Comparison of ENCODE assay signal across 8 cellular contexts in the genomic region with DNA sequence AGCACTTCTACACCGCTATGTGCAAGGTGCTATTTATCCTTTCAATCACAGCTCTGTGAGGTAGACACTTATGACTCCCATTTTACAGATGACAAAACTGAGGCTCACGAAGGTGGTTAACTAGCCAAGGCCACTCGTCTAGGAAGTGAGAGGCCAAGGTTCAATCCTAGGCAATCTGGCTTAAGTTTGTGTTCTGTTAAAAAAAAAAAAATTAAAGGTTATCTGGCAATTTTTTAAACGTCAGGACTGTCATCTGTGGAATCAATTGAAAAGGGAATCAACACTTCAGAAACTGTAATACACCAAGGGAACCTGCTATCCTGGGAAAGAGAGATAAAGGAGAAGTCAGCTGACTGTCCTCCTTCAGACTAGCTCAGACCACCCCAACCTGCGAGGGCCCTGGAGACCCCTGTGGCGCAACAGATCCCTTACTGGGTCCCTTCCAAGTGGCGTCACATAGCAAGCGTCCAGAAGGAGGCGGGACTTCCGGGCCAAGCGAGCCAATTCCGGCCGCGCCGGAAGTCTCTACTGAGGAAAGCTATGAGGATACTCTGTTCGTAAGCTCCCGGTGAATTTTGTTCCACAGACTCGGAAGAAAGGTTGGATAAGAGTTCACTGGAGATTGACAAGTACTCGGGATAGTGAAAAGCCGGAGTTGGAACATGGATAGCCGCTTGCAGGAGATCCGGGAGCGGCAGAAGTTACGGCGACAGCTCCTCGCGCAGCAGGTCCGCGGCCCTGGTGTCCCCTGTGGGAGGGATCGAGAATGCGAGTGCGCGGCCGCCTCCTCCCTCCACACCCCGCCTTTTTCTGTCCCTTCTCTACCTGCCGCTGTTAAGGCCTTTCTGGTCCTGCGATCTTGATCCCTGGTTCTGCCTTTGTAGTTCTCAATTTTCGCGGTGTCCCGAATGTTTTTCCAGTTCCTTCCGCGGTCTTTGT. TPM values are rescaled to one million over a fixed set of nuclear protein-coding genes. Genes with fewer than 3 reads are reported as not detected.
DNase-seq lines count a peak whose midpoint lies in the region; ATAC-seq and TF ChIP-seq lines count a peak whose summit lies in the region.

A gene (plus strand): TSS at position 520 of the 939 bp plus-strand sequence. CDS start 143 bp downstream, at position 663.

- peaks cover 2% of the 10 kb centered on the region for H3K79me2 ChIP-seq in trophoblast cell (ENCODE audit: control insufficient read depth, insufficient read depth, low read length, poor library complexity)

- in situ Hi-C loops in transverse colon (cut with MboI; ENCODE audit: low pct_ligation_motif_present in 1 of 4, low pct_unique_long_range_greater_than_20kb in 1 of 4, low sequenced_read_pairs in 3 of 4), result no loop called here

- peak within 1 kb of the TSS; percentile 81 for H3K4me3 ChIP-seq in GM12864 (ENCODE audit: low read depth, low read length)
- H3K4me3 ChIP-seq in trophoblast cell (ENCODE audit: low read depth, low read length), result peak within 1 kb of the TSS; percentile 78
- peak within 1 kb of the TSS; percentile 39 to 70 (median 61) for H3K4me3 ChIP-seq in transverse colon

- no peak within 1 kb of the TSS for H2BK12ac ChIP-seq in trophoblast cell (ENCODE audit: low read length)

- ATAC-seq in HG02623 (IDR thresholded peaks at IDR 0.05; ENCODE audit: unreplicated experiment), result peak; percentile 99
- peak; percentile 99 for ATAC-seq in activated naive CD8-positive, alpha-beta T cell treated with anti-CD3 and anti-CD28 coated beads, Interleukin-2, amount 50 U/mL, for 24 hours

- peak within 1 kb of the TSS; percentile 71 for H3K4me2 ChIP-seq in trophoblast cell (ENCODE audit: low read length)

- WGBS in trophoblast cell (ENCODE audit: extremely low coverage, insufficient coverage, insufficient read length), result no CpG with 5 or more reads among the region's 42 CpGs
- WGBS in transverse colon (ENCODE audit: low coverage in 1 of 2), 2 donors, result 5 to 17% methylated on average over 14 to 42 of the region's 42 CpGs

- peak within 1 kb of the TSS; percentile 67 for H3K9ac ChIP-seq in trophoblast cell (ENCODE audit: low read length)

- H3K9me3 ChIP-seq in trophoblast cell (ENCODE audit: insufficient read depth, low read depth, low read length) (no peaks in the 10 kb centered on the region), transverse colon (no peaks in the 10 kb centered on the region)

- peak; percentile 61 for TF ChIP-seq POLR2A in transverse colon (IDR thresholded peaks at IDR 0.05)

- peak within 1 kb of the TSS; percentile 84 for H4K12ac ChIP-seq in trophoblast cell (ENCODE audit: low read depth, low read length)

- H2AK5ac ChIP-seq in trophoblast cell (ENCODE audit: low read length), result no peak within 1 kb of the TSS

- peak within 1 kb of the TSS; percentile 33 for H2AFZ ChIP-seq in trophoblast cell (ENCODE audit: insufficient read depth, low read length, poor library complexity)

- H3K27me3 ChIP-seq in trophoblast cell (ENCODE audit: insufficient read depth, low read length) (no peaks in the 10 kb centered on the region), transverse colon (no peaks in the 10 kb centered on the region)

- peak within 1 kb of the TSS; percentile 60 for H3K27ac ChIP-seq in trophoblast cell (ENCODE audit: low read depth, low read length)
- H3K27ac ChIP-seq in transverse colon, result peak within 1 kb of the TSS; percentile 84 to 94 (median 90)

- H3K4me1 ChIP-seq in trophoblast cell (ENCODE audit: control insufficient read depth in 1 of 2, insufficient read depth in 2 of 2, low read length in 2 of 2) (no peaks in the 10 kb centered on the region), transverse colon (peaks cover 7 to 22% (median 17%) of the 10 kb centered on the region in 4 donors)

- H3K4ac ChIP-seq in trophoblast cell (ENCODE audit: low read depth, low read length), result peak within 1 kb of the TSS; percentile 43

- intact Hi-C loops in cardiac septum (cut with DNase I) (no loop called here), transverse colon (cut with DNase I; ENCODE audit: low total_unique reads) (no loop called here)

- peaks cover 4% of the 10 kb centered on the region for H3K79me1 ChIP-seq in trophoblast cell (ENCODE audit: low read length)

- H3K14ac ChIP-seq in trophoblast cell (ENCODE audit: low read length), result peak within 1 kb of the TSS; percentile 82

- peak within 1 kb of the TSS; percentile 92 for H3K27ac Mint-ChIP-seq in activated naive CD8-positive, alpha-beta T cell treated with anti-CD3 and anti-CD28 coated beads, Interleukin-2, amount 50 U/mL, for 24 hours

- TF ChIP-seq EP300 in transverse colon (IDR thresholded peaks at IDR 0.05; ENCODE audit: low read depth), result no peak

- H3K36me3 Mint-ChIP-seq in activated naive CD8-positive, alpha-beta T cell treated with anti-CD3 and anti-CD28 coated beads, Interleukin-2, amount 50 U/mL, for 24 hours (ENCODE audit: low read depth), result peaks cover 8% of the 10 kb centered on the region

- TF ChIP-seq CTCF in GM12864 (IDR thresholded peaks at IDR 0.05; ENCODE audit: low read depth, low read length, missing control alignments), result peak; percentile 21
- peak in 4 of 5 experiments; percentile 17 to 55 (median 34) for TF ChIP-seq CTCF in transverse colon (IDR thresholded peaks at IDR 0.05)

- no peaks in the 10 kb centered on the region for H3K27me3 Mint-ChIP-seq in activated naive CD8-positive, alpha-beta T cell treated with anti-CD3 and anti-CD28 coated beads, Interleukin-2, amount 50 U/mL, for 24 hours

- H4K91ac ChIP-seq in trophoblast cell (ENCODE audit: low read depth, low read length), result peak within 1 kb of the TSS; percentile 73

- peaks cover 27% of the 10 kb centered on the region for H3K4me1 Mint-ChIP-seq in activated naive CD8-positive, alpha-beta T cell treated with anti-CD3 and anti-CD28 coated beads, Interleukin-2, amount 50 U/mL, for 24 hours

- peak within 1 kb of the TSS; percentile 99 for H3K4me3 Mint-ChIP-seq in activated naive CD8-positive, alpha-beta T cell treated with anti-CD3 and anti-CD28 coated beads, Interleukin-2, amount 50 U/mL, for 24 hours

- no peak within 1 kb of the TSS for H2BK120ac ChIP-seq in trophoblast cell (ENCODE audit: insufficient read depth, low read length, poor library complexity)

- DNase-seq in GM12864 (ENCODE audit: low read depth) (peak; percentile 67), NCI-H1105 (lab: John Stamatoyannopoulos, UW) (peak; percentile 62), SW480 (ENCODE audit: low spot score) (peak; percentile 78), cardiac septum (ENCODE audit: low spot score) (peak; percentile 95), trophoblast cell (peak; percentile 91 to 93), transverse colon (peak; percentile 93)
- peak; percentile 91 for DNase-seq in activated naive CD8-positive, alpha-beta T cell treated with anti-CD3 and anti-CD28 coated beads, Interleukin-2, amount 50 U/mL, for 24 hours

- H3K23ac ChIP-seq in trophoblast cell (ENCODE audit: low read length), result no peak within 1 kb of the TSS

- peak within 1 kb of the TSS; percentile 22 for H2BK5ac ChIP-seq in trophoblast cell (ENCODE audit: low read depth, low read length, poor library complexity)

- H4K8ac ChIP-seq in trophoblast cell (ENCODE audit: low read depth, low read length), result peak within 1 kb of the TSS; percentile 91

- no peaks in the 10 kb centered on the region for H3K9me3 Mint-ChIP-seq in activated naive CD8-positive, alpha-beta T cell treated with anti-CD3 and anti-CD28 coated beads, Interleukin-2, amount 50 U/mL, for 24 hours

- peak within 1 kb of the TSS; percentile 39 for H3K18ac ChIP-seq in trophoblast cell (ENCODE audit: low read length)

- H3K36me3 ChIP-seq in trophoblast cell (ENCODE audit: control insufficient read depth in 1 of 2, insufficient read depth in 2 of 2, low read length in 2 of 2), result peaks cover 12 to 13% of the 10 kb centered on the region in 2 experiments
- H3K36me3 ChIP-seq in transverse colon, result peaks cover 0 to 25% (median 11%) of the 10 kb centered on the region in 4 donors

RNA-seq across cellular contexts. Expression of the gene that starts here (rescaled TPM):
- 36.2 TPM for total RNA-seq in cardiac septum
- polyA plus RNA-seq in trophoblast cell (2013), result 17.7 and 21.0 TPM in 2 replicates
- total RNA-seq in transverse colon, result 10 to 100 TPM in 3 of 4 donors, 1 to 10 TPM in 1; 9.8 to 43.0 (median 27.6) TPM

Comparison
In these comparisons a context has a peak if more than half of its experiments do, and no peak if none do; other contexts are left out.
1. Peak in every context shown above with its lines: DNase-seq, ATAC-seq, H3K4me3 ChIP-seq and H3K27ac ChIP-seq.